Comparison of ENCODE assay signal across 23 cellular contexts in the genomic region with DNA sequence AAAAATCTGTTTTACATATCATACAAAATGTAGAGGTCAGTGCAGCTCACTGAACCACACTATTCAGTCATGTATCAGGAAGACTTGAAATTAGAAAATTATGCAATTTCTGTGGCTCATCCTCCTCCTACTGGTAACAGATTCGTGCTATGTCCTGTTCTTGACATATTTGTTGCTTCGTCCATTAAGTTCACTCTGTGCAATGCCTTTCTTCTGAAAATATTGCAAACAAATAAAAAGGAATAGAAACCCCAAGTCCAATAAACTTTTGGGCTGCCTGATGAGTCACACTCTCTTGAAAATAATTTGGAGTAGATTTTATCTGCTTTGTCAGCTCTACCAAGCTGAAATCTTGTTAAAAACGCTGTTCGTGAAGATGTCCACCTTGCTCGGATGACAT.
"Had no signal": no experiment of that assay in that cellular context is flagged by ENCODE, and none has a peak within 500 bp of the region (broad histone marks: within the 10 kb centered on the region; RNA-seq: fewer than 3 reads in every experiment).

No MANE protein-coding gene starts in this region.

- H3K4me3 ChIP-seq: ascending aorta, gastroesophageal sphincter, stomach, suprapubic skin, tibial nerve had no signal

- H3K9me3 ChIP-seq: ascending aorta, gastroesophageal sphincter, stomach, suprapubic skin, tibial nerve had no signal

- ATAC-seq: activated CD8-positive, alpha-beta memory T cell treated with anti-CD3 and anti-CD28 coated beads, Interleukin-2, amount 10 ng/mL, durations not matched to agents 7 days and 5 days; activated CD8-positive, alpha-beta T cell treated with anti-CD3 and anti-CD28 coated beads for 36 hours; activated naive CD4-positive, alpha-beta T cell treated with anti-CD3 and anti-CD28 coated beads, Interleukin-2, amount 50 U/mL, for 72 hours; gastroesophageal sphincter; left ventricle myocardium superior; stimulated activated memory B cell treated with anti-CD40 and anti-IgM and Interleukin-4, amounts not matched to agents 10 μg/mL and 1 μg/mL and 100 μg/mL, for 72 hours had no signal

- DNase-seq: activated CD4-positive, alpha-beta T cell treated with anti-CD3 and anti-CD28 coated beads for 4 hours; activated CD4-positive, CD25-positive, alpha-beta regulatory T cell; activated CD8-positive, alpha-beta memory T cell treated with anti-CD3 and anti-CD28 coated beads, Interleukin-2, amount 10 ng/mL, durations not matched to agents 7 days and 5 days; activated CD8-positive, alpha-beta T cell treated with anti-CD3 and anti-CD28 coated beads for 36 hours; activated T-cell treated with anti-CD3 and anti-CD28 coated beads for 4 hours; brain microvascular endothelial cell; caudate nucleus; effector CD4-positive, alpha-beta T cell; head of caudate nucleus; hypothalamus; left ventricle myocardium superior; mammary epithelial cell; midbrain; natural killer cell; stimulated activated CD4-positive, alpha-beta T cell treated with anti-CD3 and anti-CD28 coated beads, Interleukin-2, amount 100 ng/mL, for 24 hours; stomach; T1000 had no signal

- H3K27me3 ChIP-seq: ascending aorta, brain microvascular endothelial cell, gastroesophageal sphincter, stomach, suprapubic skin, tibial nerve had no signal

- H3K27ac ChIP-seq: ascending aorta, brain microvascular endothelial cell, gastroesophageal sphincter, stomach, suprapubic skin, tibial nerve had no signal

- H3K4me1 ChIP-seq: ascending aorta, gastroesophageal sphincter, suprapubic skin, tibial nerve had no signal
